ENCODE assay signal across 1 cellular context in the genomic region with DNA sequence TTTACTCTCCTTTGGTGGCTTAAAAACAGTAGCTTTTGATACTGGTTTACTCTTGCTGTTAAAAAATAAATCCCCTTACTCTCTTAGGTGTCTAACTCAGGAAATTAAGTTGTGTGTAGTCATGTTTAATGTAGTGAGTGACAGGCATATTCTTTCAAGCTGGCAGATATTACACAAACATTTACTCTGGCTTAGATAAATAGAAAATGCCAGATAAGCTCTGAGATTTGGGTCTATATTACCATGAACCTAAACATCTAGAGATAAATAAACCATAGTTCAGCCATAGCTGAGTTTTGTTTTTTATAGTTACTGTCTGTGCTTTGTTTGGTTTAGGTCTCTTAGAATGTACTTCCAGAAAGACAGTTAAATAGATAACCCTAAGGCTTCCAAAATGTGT.
TF ChIP-seq lines count a peak whose summit lies in the region.

No MANE protein-coding gene starts in this region.

TF ChIP-seq in WTC11, 78 proteins besides CTCF, POLR2A, EP300 and RAD21 (continued from another document):
- TF ChIP-seq TEAD1 (CRISPR knock-in tag; IDR thresholded peaks at IDR 0.05): no peak
- TF ChIP-seq FOXK1 (CRISPR knock-in tag; IDR thresholded peaks at IDR 0.05): no peak
- no peak for TF ChIP-seq CBFB (CRISPR knock-in tag; IDR thresholded peaks at IDR 0.05; ENCODE audit: low read depth)
- TF ChIP-seq, protein P1, sequence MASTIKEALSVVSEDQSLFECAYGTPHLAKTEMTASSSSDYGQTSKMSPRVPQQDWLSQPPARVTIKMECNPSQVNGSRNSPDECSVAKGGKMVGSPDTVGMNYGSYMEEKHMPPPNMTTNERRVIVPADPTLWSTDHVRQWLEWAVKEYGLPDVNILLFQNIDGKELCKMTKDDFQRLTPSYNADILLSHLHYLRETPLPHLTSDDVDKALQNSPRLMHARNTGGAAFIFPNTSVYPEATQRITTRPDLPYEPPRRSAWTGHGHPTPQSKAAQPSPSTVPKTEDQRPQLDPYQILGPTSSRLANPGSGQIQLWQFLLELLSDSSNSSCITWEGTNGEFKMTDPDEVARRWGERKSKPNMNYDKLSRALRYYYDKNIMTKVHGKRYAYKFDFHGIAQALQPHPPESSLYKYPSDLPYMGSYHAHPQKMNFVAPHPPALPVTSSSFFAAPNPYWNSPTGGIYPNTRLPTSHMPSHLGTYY (CRISPR knock-in tag; IDR thresholded peaks at IDR 0.05): no peak
TF ChIP-seq in WTC11: peak in this region for 0.
